ENCODE assay signal across 33 cellular contexts in the genomic region with DNA sequence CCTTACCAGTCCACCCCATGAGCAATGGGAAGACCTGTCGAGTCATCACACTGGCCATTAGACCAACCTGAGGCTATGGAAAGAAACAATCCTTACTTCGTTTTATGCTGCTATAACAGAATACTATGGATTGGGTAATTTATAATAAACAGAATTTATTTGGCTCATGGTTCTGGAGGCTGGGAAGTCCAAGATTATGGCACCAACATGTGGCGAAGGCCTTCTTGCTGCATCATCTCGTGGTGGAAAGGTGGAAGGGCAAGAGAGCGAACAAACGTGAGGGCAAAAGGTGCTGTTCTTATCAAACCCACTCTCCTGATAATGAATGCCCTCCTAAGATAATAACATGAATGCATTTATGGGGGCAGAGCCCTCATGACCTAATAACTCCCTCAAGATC. TPM values are rescaled to one million over a fixed set of nuclear protein-coding genes. Genes with fewer than 3 reads are reported as not detected.
"Had no signal": no experiment of that assay in that cellular context is flagged by ENCODE, and none has a peak within 500 bp of the region (broad histone marks: within the 10 kb centered on the region; RNA-seq: fewer than 3 reads in every experiment).

No MANE protein-coding gene starts in this region.

- H3K9me3 ChIP-seq: esophagus squamous epithelium, gastroesophageal sphincter, heart right ventricle had no signal

- H3K27ac ChIP-seq: brain microvascular endothelial cell, epithelial cell of prostate, esophagus squamous epithelium, gastroesophageal sphincter, heart right ventricle had no signal

- DNase-seq: activated CD4-positive, alpha-beta memory T cell treated with anti-CD3 and anti-CD28 coated beads, Interleukin-2, amount 10 ng/mL, durations not matched to agents 7 days and 5 days; activated CD4-positive, alpha-beta T cell treated with anti-CD3 and anti-CD28 coated beads for 36 hours; activated CD4-positive, alpha-beta T cell treated with anti-CD3 and anti-CD28 coated beads, Interleukin-2, amount 10 ng/mL, durations not matched to agents 7 days and 5 days; activated CD4-positive, alpha-beta T cell treated with anti-CD3 and anti-CD28 coated beads, Interleukin-2, amount 50 U/mL, for 4 hours; activated CD4-positive, CD25-positive, alpha-beta regulatory T cell; activated CD4-positive, CD25-positive, alpha-beta regulatory T cell treated with anti-CD3 and anti-CD28 coated beads, Interleukin-2, amount 50 U/mL, for 72 hours; activated CD8-positive, alpha-beta memory T cell treated with anti-CD3 and anti-CD28 coated beads, Interleukin-2, amount 50 U/mL, for 48 hours; activated gamma-delta T cell; activated naive CD4-positive, alpha-beta T cell treated with anti-CD3 and anti-CD28 coated beads, Interleukin-2, amount 50 U/mL, for 16 hours; activated naive CD4-positive, alpha-beta T cell treated with Interleukin-2 at 50 U/mL for 16 hours; activated T-cell treated with anti-CD3 and anti-CD28 coated beads for 4 hours; activated T-cell treated with anti-CD3 and anti-CD28 coated beads, Interleukin-2, amount 50 U/mL, for 24 hours; activated T-cell treated with anti-CD3 and anti-CD28 coated beads, Interleukin-2, amount 50 U/mL, for 72 hours; amniotic stem cell; anterior cingulate cortex; brain microvascular endothelial cell; caudate nucleus; effector CD8-positive, alpha-beta T cell; esophagus squamous epithelium; foreskin melanocyte; heart right ventricle; T-helper 2 cell had no signal

- ATAC-seq: activated CD4-positive, alpha-beta T cell treated with anti-CD3 and anti-CD28 coated beads for 36 hours; activated T-cell treated with anti-CD3 and anti-CD28 coated beads, Interleukin-2, amount 50 U/mL, for 72 hours; gastroesophageal sphincter; heart right ventricle had no signal

- H3K4me3 ChIP-seq: esophagus squamous epithelium, gastroesophageal sphincter, heart right ventricle had no signal

- H3K9me3 Mint-ChIP-seq: activated CD4-positive, alpha-beta memory T cell treated with anti-CD3 and anti-CD28 coated beads, Interleukin-2, amount 10 ng/mL, durations not matched to agents 7 days and 5 days; activated CD4-positive, alpha-beta T cell treated with anti-CD3 and anti-CD28 coated beads, Interleukin-2, amount 10 ng/mL, durations not matched to agents 7 days and 5 days; activated T-cell treated with anti-CD3 and anti-CD28 coated beads, Interleukin-2, amount 50 U/mL, for 24 hours; activated T-cell treated with anti-CD3 and anti-CD28 coated beads, Interleukin-2, amount 50 U/mL, for 72 hours had no signal

- H3K4me3 Mint-ChIP-seq: activated CD4-positive, alpha-beta memory T cell treated with anti-CD3 and anti-CD28 coated beads, Interleukin-2, amount 10 ng/mL, durations not matched to agents 7 days and 5 days; activated CD4-positive, alpha-beta T cell treated with anti-CD3 and anti-CD28 coated beads for 36 hours; activated CD4-positive, alpha-beta T cell treated with anti-CD3 and anti-CD28 coated beads, Interleukin-2, amount 10 ng/mL, durations not matched to agents 7 days and 5 days; activated naive CD8-positive, alpha-beta T cell; activated T-cell treated with anti-CD3 and anti-CD28 coated beads, Interleukin-2, amount 50 U/mL, for 24 hours; activated T-cell treated with anti-CD3 and anti-CD28 coated beads, Interleukin-2, amount 50 U/mL, for 72 hours had no signal

- H3K27ac Mint-ChIP-seq: activated CD4-positive, alpha-beta memory T cell treated with anti-CD3 and anti-CD28 coated beads, Interleukin-2, amount 10 ng/mL, durations not matched to agents 7 days and 5 days; activated CD4-positive, alpha-beta T cell treated with anti-CD3 and anti-CD28 coated beads for 36 hours; activated CD4-positive, alpha-beta T cell treated with anti-CD3 and anti-CD28 coated beads, Interleukin-2, amount 10 ng/mL, durations not matched to agents 7 days and 5 days; activated naive CD8-positive, alpha-beta T cell; activated T-cell treated with anti-CD3 and anti-CD28 coated beads, Interleukin-2, amount 50 U/mL, for 24 hours; activated T-cell treated with anti-CD3 and anti-CD28 coated beads, Interleukin-2, amount 50 U/mL, for 72 hours had no signal

- H3K36me3 ChIP-seq: brain microvascular endothelial cell, esophagus squamous epithelium, gastroesophageal sphincter, heart right ventricle had no signal

- H3K4me1 Mint-ChIP-seq: activated CD4-positive, alpha-beta memory T cell treated with anti-CD3 and anti-CD28 coated beads, Interleukin-2, amount 10 ng/mL, durations not matched to agents 7 days and 5 days; activated CD4-positive, alpha-beta T cell treated with anti-CD3 and anti-CD28 coated beads for 36 hours; activated CD4-positive, alpha-beta T cell treated with anti-CD3 and anti-CD28 coated beads, Interleukin-2, amount 10 ng/mL, durations not matched to agents 7 days and 5 days had no signal

- H3K4me1 ChIP-seq: esophagus squamous epithelium, gastroesophageal sphincter, heart right ventricle had no signal

- H3K36me3 Mint-ChIP-seq: activated naive CD8-positive, alpha-beta T cell had no signal

RNA-seq across cellular contexts. Expression of a gene that starts 9.6 kb away (rescaled TPM):
- total RNA-seq: activated CD4-positive, alpha-beta T cell treated with anti-CD3 and anti-CD28 coated beads, Interleukin-2, amount 10 ng/mL, durations not matched to agents 7 days and 5 days; fibroblast of lung; T-helper 1 cell treated with Interleukin-12 subunit alpha and Interleukin-12 subunit beta and Interleukin-4 antibody, amounts not matched to agents 30 ng/mL and 1 ng/mL, for 36 hours had no signal

RNA-seq across cellular contexts. Expression of a gene that starts 53.2 kb away (rescaled TPM):
- total RNA-seq: activated CD4-positive, alpha-beta memory T cell treated with anti-CD3 and anti-CD28 coated beads, Interleukin-2, amount 10 ng/mL, durations not matched to agents 7 days and 5 days; activated CD4-positive, alpha-beta T cell treated with anti-CD3 and anti-CD28 coated beads for 36 hours; activated CD4-positive, alpha-beta T cell treated with anti-CD3 and anti-CD28 coated beads, Interleukin-2, amount 10 ng/mL, durations not matched to agents 7 days and 5 days; activated T-cell treated with anti-CD3 and anti-CD28 coated beads, Interleukin-2, amount 50 U/mL, for 72 hours; astrocyte; chondrocyte; dermis microvascular lymphatic vessel endothelial cell; endothelial cell of umbilical vein; fibroblast of lung; fibroblast of villous mesenchyme; glomerular endothelial cell; heart right ventricle; T-helper 1 cell treated with Interleukin-12 subunit alpha and Interleukin-12 subunit beta and Interleukin-4 antibody, amounts not matched to agents 30 ng/mL and 1 ng/mL, for 36 hours had no signal
